ENCODE assay signal across 27 cellular contexts in the genomic region with DNA sequence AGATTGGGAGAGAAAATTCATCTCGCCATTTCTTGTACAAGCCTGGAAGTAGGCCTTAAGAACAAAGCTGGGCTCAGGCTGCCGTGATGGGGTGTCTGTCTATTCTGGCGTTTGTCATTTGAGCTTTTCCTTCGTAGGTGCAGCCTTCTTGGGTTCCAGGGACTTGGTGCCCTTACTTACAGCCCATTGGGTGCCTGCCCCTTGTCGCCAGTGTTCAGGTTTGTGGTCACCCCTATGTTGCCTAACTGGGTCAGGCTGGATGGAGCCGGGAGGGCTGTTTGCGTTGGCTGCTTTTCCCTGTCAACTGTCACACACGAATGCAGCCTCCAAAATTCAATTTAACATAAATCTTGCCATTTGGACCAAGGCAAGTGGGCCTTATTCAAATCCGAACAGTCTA.
"Had no signal": no experiment of that assay in that cellular context is flagged by ENCODE, and none has a peak within 500 bp of the region (broad histone marks: within the 10 kb centered on the region; RNA-seq: fewer than 3 reads in every experiment).

No MANE protein-coding gene starts in this region.

- H3K27ac Mint-ChIP-seq: mesothelial cell of epicardium; naive B cell; natural killer cell; nephron progenitor cell; progenitor cell of endocrine pancreas; stimulated activated memory B cell treated with anti-CD40 and anti-IgM and Interleukin-4, amounts not matched to agents 10 μg/mL and 1 μg/mL and 100 μg/mL, for 72 hours; stimulated activated naive CD8-positive, alpha-beta T cell treated with anti-CD3 and anti-CD28 coated beads, Interleukin-15, amount 100 ng/mL, for 72 hours had no signal

- H3K36me3 ChIP-seq: left ventricle myocardium inferior, ovary, right atrium auricular region, right lobe of liver, thyroid gland, transverse colon, upper lobe of left lung, vagina had no signal

- H3K27me3 Mint-ChIP-seq: stimulated activated naive CD8-positive, alpha-beta T cell treated with anti-CD3 and anti-CD28 coated beads, Interleukin-15, amount 100 ng/mL, for 72 hours had no signal

- H3K27me3 ChIP-seq: hepatocyte, ovary, right atrium auricular region, right lobe of liver, testis, thyroid gland, transverse colon, upper lobe of left lung, vagina had no signal

- DNase-seq: kidney; left colon; left ventricle myocardium inferior; mesendoderm; naive B cell; natural killer cell; nephron progenitor cell; ovary; right lobe of liver; stimulated activated CD4-positive, alpha-beta T cell treated with anti-CD3 and anti-CD28 coated beads, Interleukin-1b, Interleukin-23, amount 100 ng/mL, for 48 hours; stimulated activated CD4-positive, alpha-beta T cell treated with anti-CD3 and anti-CD28 coated beads, Interleukin-2, amount 100 ng/mL, for 48 hours; stimulated activated CD4-positive, alpha-beta T cell treated with anti-CD3 and anti-CD28 coated beads, Interleukin-4, amount 100 ng/mL, for 4 hours; stimulated activated CD8-positive, alpha-beta memory T cell treated with anti-CD3 and anti-CD28 coated beads, Interleukin-4, amount 100 ng/mL, for 48 hours; stimulated activated naive CD4-positive, alpha-beta T cell treated with Interleukin-2 at 50 U/mL for 16 hours; stimulated activated naive CD8-positive, alpha-beta T cell treated with anti-CD3 and anti-CD28 coated beads, Interleukin-15, amount 100 ng/mL, for 72 hours; testis; thyroid gland; transverse colon; upper lobe of left lung had no signal

- H3K4me3 Mint-ChIP-seq: mesothelial cell of epicardium; natural killer cell; nephron progenitor cell; stimulated activated memory B cell treated with anti-CD40 and anti-IgM and Interleukin-4, amounts not matched to agents 10 μg/mL and 1 μg/mL and 100 μg/mL, for 72 hours; stimulated activated naive CD8-positive, alpha-beta T cell treated with anti-CD3 and anti-CD28 coated beads, Interleukin-15, amount 100 ng/mL, for 72 hours had no signal

- ATAC-seq: left colon; natural killer cell; stimulated activated memory B cell treated with anti-CD40 and anti-IgM and Interleukin-4, amounts not matched to agents 10 μg/mL and 1 μg/mL and 100 μg/mL, for 72 hours; stimulated activated naive CD8-positive, alpha-beta T cell treated with anti-CD3 and anti-CD28 coated beads, Interleukin-15, amount 100 ng/mL, for 72 hours had no signal

- H3K9me3 ChIP-seq: left ventricle myocardium inferior, ovary, right atrium auricular region, right lobe of liver, testis, thyroid gland, transverse colon, upper lobe of left lung, vagina had no signal

- H3K4me1 ChIP-seq: left ventricle myocardium inferior, right atrium auricular region, testis, vagina had no signal

- H3K4me3 ChIP-seq: hepatocyte, left ventricle myocardium inferior, lung, ovary, right atrium auricular region, right lobe of liver, smooth muscle cell, testis, thyroid gland, transverse colon, upper lobe of left lung, vagina had no signal

- H3K27ac ChIP-seq: hepatocyte, left ventricle myocardium inferior, ovary, right atrium auricular region, right lobe of liver, testis, thyroid gland, transverse colon, upper lobe of left lung, vagina had no signal

- H3K9me3 Mint-ChIP-seq: mesothelial cell of epicardium; natural killer cell; nephron progenitor cell; stimulated activated memory B cell treated with anti-CD40 and anti-IgM and Interleukin-4, amounts not matched to agents 10 μg/mL and 1 μg/mL and 100 μg/mL, for 72 hours; stimulated activated naive CD8-positive, alpha-beta T cell treated with anti-CD3 and anti-CD28 coated beads, Interleukin-15, amount 100 ng/mL, for 72 hours had no signal

- H3K79me2 ChIP-seq: hepatocyte had no signal

- H3K4me2 ChIP-seq: hepatocyte, smooth muscle cell had no signal

- H3K36me3 Mint-ChIP-seq: mesothelial cell of epicardium; naive B cell; natural killer cell; stimulated activated memory B cell treated with anti-CD40 and anti-IgM and Interleukin-4, amounts not matched to agents 10 μg/mL and 1 μg/mL and 100 μg/mL, for 72 hours had no signal

- H2AFZ ChIP-seq: hepatocyte had no signal

- H3K4me1 Mint-ChIP-seq: mesothelial cell of epicardium; naive B cell; natural killer cell; stimulated activated memory B cell treated with anti-CD40 and anti-IgM and Interleukin-4, amounts not matched to agents 10 μg/mL and 1 μg/mL and 100 μg/mL, for 72 hours; stimulated activated naive CD8-positive, alpha-beta T cell treated with anti-CD3 and anti-CD28 coated beads, Interleukin-15, amount 100 ng/mL, for 72 hours had no signal
